Comparison of ENCODE assay signal across 25 cellular contexts in the genomic region with DNA sequence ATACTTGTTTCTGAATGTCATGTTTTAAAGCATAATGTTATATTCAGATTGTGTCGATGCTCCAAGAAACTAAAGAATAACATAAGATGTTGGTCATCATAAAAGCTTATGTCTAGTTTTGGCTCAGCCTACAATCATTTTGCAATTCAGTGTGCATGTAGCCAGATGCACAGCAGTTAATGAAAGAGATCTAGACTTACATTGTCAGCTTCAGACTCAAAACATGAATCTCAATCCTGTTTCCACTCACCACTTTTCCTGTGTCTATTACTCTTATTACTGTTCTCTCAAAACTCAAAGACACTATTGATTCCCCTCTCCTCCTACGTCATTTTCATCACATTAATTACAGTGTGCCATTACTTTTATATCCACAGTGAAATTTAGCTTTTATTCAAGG. TPM values are rescaled to one million over a fixed set of nuclear protein-coding genes. Genes with fewer than 3 reads are reported as not detected.
DNase-seq lines count a peak whose midpoint lies in the region; ATAC-seq, FAIRE-seq and TF ChIP-seq lines count a peak whose summit lies in the region.
"Had no signal": no experiment of that assay in that cellular context is flagged by ENCODE, and none has a peak within 500 bp of the region (broad histone marks: within the 10 kb centered on the region; RNA-seq: fewer than 3 reads in every experiment).

No MANE protein-coding gene starts in this region.

- peak; percentile 21; the same call in 2 of the 3 replicates for ATAC-seq in GM12878
- ATAC-seq: PC-3 had no signal

- SMC1A ChIA-PET in GM12878 (lab: Charles Lee; ENCODE audit: uncharacterized antibody, unreplicated experiment): interaction anchor here (1.2 to 1.8 kb wide), 2 partner anchors 688 to 847 kb away, joined by 3 to 10 read pairs; no protein-coding TSS in a partner anchor

- no peak overlapping the region for H3K4me2 ChIP-seq in GM12878 (ENCODE audit: control insufficient read depth, insufficient read depth)
- H3K4me2 ChIP-seq: BLaER1 treated with 17β-estradiol and CSF1 and Interleukin-3, amounts not matched to agents 10 nM and 100 nM had no signal

- H3K4me1 ChIP-seq in GM12878 (ENCODE audit: control insufficient read depth, insufficient read depth, low read length): no peaks in the 10 kb centered on the region
- H3K4me1 ChIP-seq: BLaER1 treated with 17β-estradiol and CSF1 and Interleukin-3, amounts not matched to agents 10 nM and 100 nM had no signal

- CTCF ChIA-PET in GM12878 (lab: Yijun Ruan, JAX): interaction anchor here (0.6 to 2.6 kb wide), 16 partner anchors 9 to 1549 kb away, joined by 3 to 13 read pairs (median 4); a partner anchor contains a TSS

- H3K79me2 ChIP-seq in GM12878 (ENCODE audit: control insufficient read depth, insufficient read depth, low read length): no peaks in the 10 kb centered on the region

- no peak for TF ChIP-seq EP300 in GM12878 (IDR thresholded peaks at IDR 0.05; ENCODE audit: borderline replicate concordance in 1 of 2, control insufficient read depth in 1 of 2, low read depth in 2 of 2, low read length in 2 of 2)

- H2AFZ ChIP-seq in GM12878 (ENCODE audit: control insufficient read depth, low read depth, low read length): no peak overlapping the region

- in situ Hi-C loops in GM12878 (cut with MboI): loop anchor here (10.0 kb wide), 2 partner anchors 403 to 563 kb away; no protein-coding TSS in a partner anchor

- H3K9me3 ChIP-seq in GM12878 (replicated peaks; ENCODE audit: control insufficient read depth, insufficient read depth, low read length): no peaks in the 10 kb centered on the region
- H3K9me3 ChIP-seq: BLaER1 treated with 17β-estradiol and CSF1 and Interleukin-3, amounts not matched to agents 10 nM and 100 nM; Caco-2; MG63; SJCRH30 had no signal

- POLR2A ChIA-PET in GM12878 (lab: Charles Lee): no interaction called here

- H3K27ac ChIP-seq in GM12878 (ENCODE audit: control insufficient read depth, insufficient read depth): no peak overlapping the region
- H3K27ac ChIP-seq: BLaER1 treated with 17β-estradiol and CSF1 and Interleukin-3, amounts not matched to agents 10 nM and 100 nM; SJCRH30 had no signal

- intact Hi-C loops in GM12878 (cut with micrococcal nuclease; ENCODE audit: unreplicated experiment): loop anchor here (5.0 kb wide), 2 partner anchors 380 to 560 kb away; no protein-coding TSS in a partner anchor

- TF ChIP-seq RAD21 in GM12878 (IDR thresholded peaks at IDR 0.05; ENCODE audit: insufficient read depth, low read depth, low read length): no peak

- no peak overlapping the region for H3K4me3 ChIP-seq in GM12878
- H3K4me3 ChIP-seq: BLaER1 treated with 17β-estradiol and CSF1 and Interleukin-3, amounts not matched to agents 10 nM and 100 nM; MG63; SJCRH30 had no signal

- RAD21 ChIA-PET in GM12878 (lab: Charles Lee; ENCODE audit: unreplicated experiment): interaction anchor here (1.0 to 2.2 kb wide), 6 partner anchors 279 to 846 kb away, joined by 3 to 9 read pairs (median 3); no protein-coding TSS in a partner anchor

- no peak for TF ChIP-seq CTCF in GM12878 (IDR thresholded peaks at IDR 0.05 in 2 of 3, conservative IDR thresholded peaks at IDR 0.05 in 1 of 3; ENCODE audit: control insufficient read depth in 2 of 3, extremely low read depth in 1 of 3, insufficient read depth in 1 of 3, low read depth in 3 of 3, low read length in 3 of 3)

- no peaks in the 10 kb centered on the region for H3K27me3 ChIP-seq in GM12878 (replicated peaks in 1 of 2; ENCODE audit: control insufficient read depth in 2 of 2, insufficient read depth in 2 of 2, low read length in 1 of 2)
- H3K27me3 ChIP-seq: BLaER1 treated with 17β-estradiol and CSF1 and Interleukin-3, amounts not matched to agents 10 nM and 100 nM; MG63; SJCRH30 had no signal

- FAIRE-seq in H54 (lab: Jason Lieb, UNC): peak; percentile 90
- FAIRE-seq in GM12878 (lab: Jason Lieb, UNC): no peak
- peak; percentile 79 for FAIRE-seq in islet of Langerhans (lab: Jason Lieb, UNC)
- FAIRE-seq: A204.1, GM12891, HTR-8/SVneo had no signal

- BruUV-seq in GM12878 (replicated peaks; lab: Mats Ljungman, UMichigan): no TSS peak

- DNase-seq in COLO829 (ENCODE audit: low spot score) (peak; percentile 30), H54 (ENCODE audit: insufficient read length, low spot score) (no peak), GM12878 (ENCODE audit: low read depth, low spot score) (no peak), anterior cingulate cortex (lab: John Stamatoyannopoulos, UW) (no peak), NCI-H1092 treated with DMSO at 0.1 percent for 48 hours (lab: John Stamatoyannopoulos, UW) (no peak), ureter (ENCODE audit: low spot score) (no peak)
- DNase-seq: AML-193; Caco-2; CD4-positive, alpha-beta memory T cell; H7; KG1; MG63; NCI-H2029 treated with DMSO at 0.1 percent for 48 hours; NCI-H2171; NCI-H524; NCI-H748 treated with DMSO at 0.1 percent for 48 hours; NK-92 treated with Interleukin-12 subunit alpha and Interleukin-12 subunit beta, amount 100 ng/mL, for 24 hours; PC-3; SJCRH30 had no signal

- no peak for TF ChIP-seq POLR2A in H54 (IDR thresholded peaks at IDR 0.05; ENCODE audit: low read depth, low read length)
- no peak for TF ChIP-seq POLR2A in GM12878 (IDR thresholded peaks at IDR 0.05; ENCODE audit: low read depth, low read length)

- 2% methylated on average over 2 of the region's 2 CpGs for WGBS in GM12878 (ENCODE audit: insufficient coverage, insufficient replicate concordance, low lambda C conversion rate, missing lambda C conversion rate)

- H3K36me3 ChIP-seq in GM12878 (ENCODE audit: control insufficient read depth in 2 of 2, insufficient read depth in 2 of 2, low read length in 1 of 2): no peaks in the 10 kb centered on the region
- H3K36me3 ChIP-seq: BLaER1 treated with 17β-estradiol and CSF1 and Interleukin-3, amounts not matched to agents 10 nM and 100 nM; MG63; SJCRH30 had no signal

- no peak overlapping the region for H3K9ac ChIP-seq in GM12878 (ENCODE audit: control insufficient read depth, insufficient read depth, low read length)
- H3K9ac ChIP-seq: BLaER1 treated with 17β-estradiol and CSF1 and Interleukin-3, amounts not matched to agents 10 nM and 100 nM had no signal

- H4K20me1 ChIP-seq in GM12878 (ENCODE audit: control insufficient read depth, insufficient read depth): no peaks in the 10 kb centered on the region
- H4K20me1 ChIP-seq: BLaER1 treated with 17β-estradiol and CSF1 and Interleukin-3, amounts not matched to agents 10 nM and 100 nM had no signal

TF ChIP-seq in GM12878, 131 proteins besides CTCF, POLR2A, EP300 and RAD21:
- TF ChIP-seq SIN3A (IDR thresholded peaks at IDR 0.05; ENCODE audit: low read depth, low read length): no peak
- TF ChIP-seq NFYA (IDR thresholded peaks at IDR 0.05; ENCODE audit: borderline replicate concordance, low read depth, low read length): no peak
- TF ChIP-seq, protein P1, sequence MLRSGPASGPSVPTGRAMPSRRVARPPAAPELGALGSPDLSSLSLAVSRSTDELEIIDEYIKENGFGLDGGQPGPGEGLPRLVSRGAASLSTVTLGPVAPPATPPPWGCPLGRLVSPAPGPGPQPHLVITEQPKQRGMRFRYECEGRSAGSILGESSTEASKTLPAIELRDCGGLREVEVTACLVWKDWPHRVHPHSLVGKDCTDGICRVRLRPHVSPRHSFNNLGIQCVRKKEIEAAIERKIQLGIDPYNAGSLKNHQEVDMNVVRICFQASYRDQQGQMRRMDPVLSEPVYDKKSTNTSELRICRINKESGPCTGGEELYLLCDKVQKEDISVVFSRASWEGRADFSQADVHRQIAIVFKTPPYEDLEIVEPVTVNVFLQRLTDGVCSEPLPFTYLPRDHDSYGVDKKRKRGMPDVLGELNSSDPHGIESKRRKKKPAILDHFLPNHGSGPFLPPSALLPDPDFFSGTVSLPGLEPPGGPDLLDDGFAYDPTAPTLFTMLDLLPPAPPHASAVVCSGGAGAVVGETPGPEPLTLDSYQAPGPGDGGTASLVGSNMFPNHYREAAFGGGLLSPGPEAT (IDR thresholded peaks at IDR 0.05; ENCODE audit: low read depth): no peak
- no peak for TF ChIP-seq CEBPB (IDR thresholded peaks at IDR 0.05; ENCODE audit: borderline replicate concordance in 1 of 2, low read depth in 2 of 2, low read length in 2 of 2)

RNA-seq across cellular contexts. Expression of a gene that starts 21.4 kb away (rescaled TPM):
- total RNA-seq in GM12878 (2013; cell fraction: nucleolus; rRNA removed): 0.08 TPM in 1 of 2 replicates, not detected in the other
- total RNA-seq in GM12878 (2014; rRNA removed) (not detected in 2 replicates), GM12878 (2014; rRNA removed; fragmentation: Illumina TruSeq; extraction: Trizol) (not detected in 2 replicates), GM12878 (2021) (not detected in 2 replicates), ureter (0.31 TPM)
- not detected for polyA plus RNA-seq in GM12878 (2011; ENCODE audit: low read depth)
- polyA plus RNA-seq in GM12878 (2011; rRNA removed) (0.36 TPM in 1 of 2 replicates, not detected in the other), GM12878 (2014; fragmentation: Illumina TruSeq; extraction: Trizol) (not detected in 2 replicates), GM12878 (2014; fragmentation: Nextera tagmentation; extraction: Ambion mirVana) (not detected), GM12878 (2014; rRNA removed) (0.04 TPM in 1 of 2 replicates, not detected in the other), GM12878 (2016; fragmentation: Nextera tagmentation; extraction: Ambion mirVana) (not detected)
- polyA plus RNA-seq in GM12878 (2011; cell fraction: cytosol; rRNA removed): not detected in 2 replicates
- polyA plus RNA-seq in GM12878 (2011; cell fraction: nucleus; rRNA removed): 0.10 and 0.13 TPM in 2 replicates
- not detected in 2 replicates for polyA plus RNA-seq in GM12878 (2012)
- polyA minus RNA-seq in GM12878 (2011; rRNA and poly(A)+ RNA removed): not detected in 2 replicates
- not detected in 2 replicates for polyA minus RNA-seq in GM12878 (2011; cell fraction: cytosol; rRNA and poly(A)+ RNA removed)
- polyA minus RNA-seq in GM12878 (2011; cell fraction: nucleus; rRNA and poly(A)+ RNA removed): not detected in 2 replicates
- total RNA-seq: Caco-2; CD4-positive, alpha-beta memory T cell; PC-3; SJCRH30 had no signal
- polyA plus RNA-seq: AG04450; CD4-positive, alpha-beta memory T cell had no signal

RNA-seq across cellular contexts. Expression of a gene that starts 43.2 kb away (rescaled TPM):
- total RNA-seq in GM12878 (2013; cell fraction: nucleolus; rRNA removed): 12.0 and 14.0 TPM in 2 replicates
- 27.8 and 34.4 TPM in 2 replicates for total RNA-seq in GM12878 (2014; rRNA removed)
- total RNA-seq in GM12878 (2014; rRNA removed; fragmentation: Illumina TruSeq; extraction: Trizol): 29.9 and 31.4 TPM in 2 replicates
- total RNA-seq in GM12878 (2021): 22.5 and 23.3 TPM in 2 replicates
- 5.4 TPM for polyA plus RNA-seq in GM12878 (2011; ENCODE audit: low read depth)
- polyA plus RNA-seq in GM12878 (2011; rRNA removed): 27.7 and 43.7 TPM in 2 replicates
- 10.3 and 10.4 TPM in 2 replicates for polyA plus RNA-seq in GM12878 (2011; cell fraction: cytosol; rRNA removed)
- polyA plus RNA-seq in GM12878 (2011; cell fraction: nucleus; rRNA removed): 10.2 and 12.3 TPM in 2 replicates
- 10.6 and 12.4 TPM in 2 replicates for polyA plus RNA-seq in GM12878 (2012)
- 28.0 and 36.9 TPM in 2 replicates for polyA plus RNA-seq in GM12878 (2014; fragmentation: Illumina TruSeq; extraction: Trizol)
- 100 to 1,000 TPM in 1 of 2 experiments, 10 to 100 TPM in 1; 95.3 to 129 TPM for polyA plus RNA-seq in GM12878 (2014; fragmentation: Nextera tagmentation; extraction: Ambion mirVana)
- 16.9 and 17.0 TPM in 2 replicates for polyA plus RNA-seq in GM12878 (2014; rRNA removed)
- polyA plus RNA-seq in GM12878 (2016; fragmentation: Nextera tagmentation; extraction: Ambion mirVana): 10 to 100 TPM; 47.9 to 54.2 TPM
- polyA minus RNA-seq in GM12878 (2011; rRNA and poly(A)+ RNA removed): 16.9 and 21.0 TPM in 2 replicates
- polyA minus RNA-seq in GM12878 (2011; cell fraction: cytosol; rRNA and poly(A)+ RNA removed): 6.4 and 9.0 TPM in 2 replicates
- 10.4 and 15.8 TPM in 2 replicates for polyA minus RNA-seq in GM12878 (2011; cell fraction: nucleus; rRNA and poly(A)+ RNA removed)
- total RNA-seq in ureter: 20.5 TPM
